Comparison of ENCODE assay signal across 8 cellular contexts in the genomic region with DNA sequence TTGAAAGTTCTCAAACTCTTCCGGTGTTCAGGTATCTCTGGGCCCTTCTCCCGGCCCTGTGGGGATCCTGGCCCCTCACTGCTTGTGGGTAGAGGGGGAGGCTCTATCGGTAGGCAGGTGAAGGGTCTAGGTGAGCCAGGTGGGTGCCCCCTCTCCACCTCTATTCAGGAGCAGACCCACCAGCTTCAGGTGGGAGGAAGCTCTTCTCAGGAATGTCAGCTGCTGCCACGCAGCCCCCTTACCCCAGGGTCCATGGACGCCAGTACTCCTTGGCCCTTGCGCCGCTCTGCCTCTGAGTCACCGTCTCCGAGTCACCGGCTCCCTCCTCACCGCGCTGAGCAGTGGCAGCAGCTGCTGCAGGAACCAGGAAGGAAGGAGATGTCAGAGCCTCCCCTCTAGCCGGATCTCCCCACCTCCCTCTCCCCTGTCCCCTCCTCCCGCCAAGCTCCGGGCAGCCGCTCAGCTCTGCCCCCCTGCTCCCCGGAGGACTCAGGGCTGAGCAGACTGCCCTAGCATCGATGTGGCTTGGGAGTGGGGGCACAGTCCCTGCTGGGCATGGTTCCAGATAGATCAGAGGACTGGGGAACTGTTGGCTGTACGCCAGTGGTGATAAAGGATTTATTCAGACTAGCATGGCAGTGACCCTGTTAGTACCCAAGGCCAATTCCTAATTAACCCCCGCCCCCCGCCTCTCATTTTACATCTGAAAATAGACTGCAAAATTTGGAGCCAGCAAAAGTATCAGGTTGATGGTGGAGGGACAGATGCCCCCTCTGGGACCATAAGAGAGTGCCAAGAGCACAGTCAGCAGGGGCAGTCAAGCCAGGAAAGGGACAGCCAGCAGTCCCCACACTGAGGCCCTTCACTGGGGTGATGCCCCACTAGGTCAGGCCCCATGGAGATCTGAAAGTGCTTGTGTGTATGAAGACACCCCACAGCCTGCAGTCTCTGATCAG. TPM values are rescaled to one million over a fixed set of nuclear protein-coding genes. Genes with fewer than 3 reads are reported as not detected.
A peak's percentile ranks its signal among the peaks of the same experiment; 100 is the strongest.
DNase-seq lines count a peak whose midpoint lies in the region; ATAC-seq and TF ChIP-seq lines count a peak whose summit lies in the region.

TSS of gene OSBPL7 (minus strand) at position 371 of the 956 bp plus-strand sequence. CDS start 1,516 bp downstream, outside the sequence.

- in situ Hi-C loops in GM13977 (cut with MboI; ENCODE audit: low pct_unique_long_range_greater_than_20kb, low sequenced_read_pairs, unreplicated experiment) (no loop called here), mammary epithelial cell (cut with MboI; ENCODE audit: low sequenced_read_pairs in 2 of 2) (no loop called here)

- no peaks in the 10 kb centered on the region for H3K9me3 Mint-ChIP-seq in immature natural killer cell

- peaks cover 18 to 44% (median 24%) of the 10 kb centered on the region in 3 donors for H3K36me3 Mint-ChIP-seq in immature natural killer cell

- H4K20me1 ChIP-seq in mammary epithelial cell (ENCODE audit: insufficient read depth, low read length) = no peaks in the 10 kb centered on the region
- H4K20me1 ChIP-seq in smooth muscle cell (ENCODE audit: low read depth) = no peaks in the 10 kb centered on the region

- H3K4me3 ChIP-seq in mammary epithelial cell (replicated peaks in 1 of 3; ENCODE audit: insufficient read depth in 1 of 3, low read depth in 2 of 3, low read length in 3 of 3) (peak within 1 kb of the TSS; percentile 44 to 64 (median 60)), smooth muscle cell (peak within 1 kb of the TSS; percentile 68)

- CTCF ChIA-PET in mammary epithelial cell (lab: Charles Lee; ENCODE audit: low non-redundant PET) = interaction anchor here (0.6 kb wide), 1 partner anchor 48 kb away, joined by 3 read pairs; no protein-coding TSS in a partner anchor

- 2% methylated on average over 6 of the region's 21 CpGs for WGBS in mammary epithelial cell (ENCODE audit: low coverage, missing lambda C conversion rate)
- WGBS in smooth muscle cell (ENCODE audit: low lambda C conversion rate) = 12% methylated on average over 20 of the region's 21 CpGs

- peak within 1 kb of the TSS; percentile 94 to 97 (median 96) for H3K27ac Mint-ChIP-seq in immature natural killer cell

- peaks cover 25 to 41% of the 10 kb centered on the region in 2 donors for H3K4me1 Mint-ChIP-seq in immature natural killer cell

- H3K4me1 ChIP-seq in mammary epithelial cell (ENCODE audit: insufficient read depth, low read length) (peaks cover 17% of the 10 kb centered on the region), smooth muscle cell (ENCODE audit: low read depth) (peaks cover 11% of the 10 kb centered on the region)

- H3K4me3 Mint-ChIP-seq in immature natural killer cell = peak within 1 kb of the TSS; percentile 95 to 99 (median 97)

- dilution Hi-C loops in mammary epithelial cell (cut with HindIII; ENCODE audit: low sequenced_read_pairs) = no loop called here

- H3K27me3 ChIP-seq in mammary epithelial cell (ENCODE audit: insufficient read depth, low read length) = no peaks in the 10 kb centered on the region
- H3K27me3 ChIP-seq in smooth muscle cell (ENCODE audit: low read depth) = no peaks in the 10 kb centered on the region

- peaks cover 2 to 8% (median 4%) of the 10 kb centered on the region in 3 donors for H3K27me3 Mint-ChIP-seq in immature natural killer cell (ENCODE audit: low read depth in 3 of 3)

- H3K9me3 ChIP-seq in mammary epithelial cell (replicated peaks; ENCODE audit: insufficient read depth, low read length) (no peaks in the 10 kb centered on the region), smooth muscle cell (replicated peaks; ENCODE audit: low read depth) (no peaks in the 10 kb centered on the region)

- H3K9ac ChIP-seq in mammary epithelial cell (ENCODE audit: insufficient read depth, low read length) (no peak within 1 kb of the TSS), smooth muscle cell (ENCODE audit: low read depth) (peak within 1 kb of the TSS; percentile 75)

- H3K79me2 ChIP-seq in mammary epithelial cell (ENCODE audit: insufficient read depth, low read length) (no peaks in the 10 kb centered on the region), smooth muscle cell (ENCODE audit: low read depth) (no peaks in the 10 kb centered on the region)

- ATAC-seq in HG03039 (IDR thresholded peaks at IDR 0.05; ENCODE audit: unreplicated experiment) (peak; percentile 57), GM21528 (IDR thresholded peaks at IDR 0.05; ENCODE audit: low FRiP score, unreplicated experiment) (no peak)

- BruUV-seq in mammary epithelial cell (replicated peaks; lab: Mats Ljungman, UMichigan) = no TSS peak

- DNase-seq in GM13977 (ENCODE audit: low spot score) (peak; percentile 88), NCI-H2171 treated with DMSO at 0.1 percent for 48 hours (lab: John Stamatoyannopoulos, UW) (peak; percentile 86), mammary epithelial cell (peak; percentile 70), immature natural killer cell (peak; percentile 81 to 86 (median 82)), smooth muscle cell (lab: John Stamatoyannopoulos, UW; ENCODE audit: unreplicated experiment) (peak; percentile 45)

- no peaks in the 10 kb centered on the region for H3F3A ChIP-seq in smooth muscle cell (ENCODE audit: low read depth)

- intact Hi-C loops in mammary epithelial cell (cut with micrococcal nuclease) = no loop called here

- H2AFZ ChIP-seq in mammary epithelial cell (ENCODE audit: low read depth, low read length) = peak within 1 kb of the TSS; percentile 84
- H2AFZ ChIP-seq in smooth muscle cell (ENCODE audit: low read depth) = peak within 1 kb of the TSS; percentile 35

- TF ChIP-seq CTCF in GM13977 (IDR thresholded peaks at IDR 0.05; ENCODE audit: extremely low read depth, insufficient read depth, missing control alignments) (peak; percentile 71), VCaP (conservative IDR thresholded peaks at IDR 0.05) (peak; percentile 76), mammary epithelial cell (conservative IDR thresholded peaks at IDR 0.05 in 1 of 2, IDR thresholded peaks at IDR 0.05 in 1 of 2; ENCODE audit: extremely low read depth in 1 of 2, insufficient read depth in 1 of 2, low read depth in 1 of 2, low read length in 2 of 2) (no peak), smooth muscle cell (IDR thresholded peaks at IDR 0.05; ENCODE audit: borderline replicate concordance, insufficient read depth, poor library complexity, severe bottlenecking) (no peak)

- peaks cover 3% of the 10 kb centered on the region for H3K36me3 ChIP-seq in mammary epithelial cell (ENCODE audit: insufficient read depth, low read length)
- no peaks in the 10 kb centered on the region for H3K36me3 ChIP-seq in smooth muscle cell (ENCODE audit: low read depth)

- H3K4me2 ChIP-seq in mammary epithelial cell (ENCODE audit: insufficient read depth, low read depth, low read length) = peak within 1 kb of the TSS; percentile 91
- peak within 1 kb of the TSS; percentile 95 for H3K4me2 ChIP-seq in smooth muscle cell

- H3K27ac ChIP-seq in VCaP (peak within 1 kb of the TSS; percentile 81), mammary epithelial cell (ENCODE audit: insufficient read depth, low read depth, low read length) (no peak within 1 kb of the TSS), smooth muscle cell (ENCODE audit: low read depth) (peak within 1 kb of the TSS; percentile 36)

RNA-seq across cellular contexts. Expression of gene OSBPL7, which starts in this region (rescaled TPM):
- total RNA-seq in mammary epithelial cell (1 to 10 TPM; 2.0 to 6.7 TPM), smooth muscle cell (3.7 and 9.2 TPM in 2 replicates)
- polyA plus RNA-seq in mammary epithelial cell (2.9 TPM), immature natural killer cell (1 to 10 TPM; 2.7 to 7.5 (median 3.8) TPM), smooth muscle cell (6.3 and 8.4 TPM in 2 replicates)
- polyA minus RNA-seq in mammary epithelial cell = 17.2 TPM

Comparison
In these comparisons a context has a peak if more than half of its experiments do, and no peak if none do; other contexts are left out.
1. CTCF ChIP-seq: peak in GM13977 (single experiment) and VCaP (single experiment); none in mammary epithelial cell (0 of 2) and smooth muscle cell (single experiment).
2. Peak in every context shown above with its lines, with median percentiles within 50 percentile points of each other: DNase-seq.